1 cellular context compared by ENCODE assay signal in genomic region chr1:41240806-41241747, GRCh38.
TF ChIP-seq lines count a peak whose summit lies in the region.

No MANE protein-coding gene starts in this region.

TF ChIP-seq in HepG2, 621 proteins besides CTCF, POLR2A, EP300 and RAD21 (continued from another document and continues in another):
- TF ChIP-seq ZNF142 (CRISPR knock-in tag; IDR thresholded peaks at IDR 0.05): peak; percentile 47
- TF ChIP-seq ZNF296 (CRISPR knock-in tag; conservative IDR thresholded peaks at IDR 0.05): no peak
- no peak for TF ChIP-seq THYN1 (CRISPR knock-in tag; IDR thresholded peaks at IDR 0.05; ENCODE audit: borderline replicate concordance, low read depth)
- no peak for TF ChIP-seq ELF3 (CRISPR knock-in tag; IDR thresholded peaks at IDR 0.05)
- TF ChIP-seq FOXC1 (CRISPR knock-in tag; IDR thresholded peaks at IDR 0.05; ENCODE audit: borderline replicate concordance): peak; percentile 56
- TF ChIP-seq NCOA2 (CRISPR knock-in tag; IDR thresholded peaks at IDR 0.05): no peak
- peak; percentile 47; the same call in 1 of the 2 replicates for TF ChIP-seq ZBTB39 (CRISPR knock-in tag; IDR thresholded peaks at IDR 0.05)
- no peak for TF ChIP-seq ZBTB40 (IDR thresholded peaks at IDR 0.05)
- no peak for TF ChIP-seq ZBTB40 (CRISPR knock-in tag; IDR thresholded peaks at IDR 0.05)
- TF ChIP-seq WIZ (CRISPR knock-in tag; IDR thresholded peaks at IDR 0.05): no peak
- TF ChIP-seq NPAS2 (CRISPR knock-in tag; IDR thresholded peaks at IDR 0.05; ENCODE audit: borderline replicate concordance): no peak
- peak; percentile 72 for TF ChIP-seq AGO2 (optimal IDR thresholded peaks at IDR 0.05; ENCODE audit: low read depth, low read length)
- TF ChIP-seq ZNF609 (CRISPR knock-in tag; IDR thresholded peaks at IDR 0.05; ENCODE audit: borderline replicate concordance): 0 out of 2 replicates have a peak, but pooled peaks have one; percentile 38
- TF ChIP-seq ZNF616 (CRISPR knock-in tag; IDR thresholded peaks at IDR 0.05; ENCODE audit: low read depth): no peak
- TF ChIP-seq ZNF362 (CRISPR knock-in tag; IDR thresholded peaks at IDR 0.05; ENCODE audit: borderline replicate concordance): no peak
- TF ChIP-seq ARID3A (IDR thresholded peaks at IDR 0.05; ENCODE audit: low read depth, low read length): no peak
- TF ChIP-seq ZBTB33 (CRISPR knock-in tag; IDR thresholded peaks at IDR 0.05): no peak
- no peak for TF ChIP-seq ZNF530 (CRISPR knock-in tag; IDR thresholded peaks at IDR 0.05; ENCODE audit: low read depth)
- TF ChIP-seq ZNF33A (CRISPR knock-in tag; IDR thresholded peaks at IDR 0.05; ENCODE audit: borderline replicate concordance): no peak
- no peak for TF ChIP-seq ZNF24 (IDR thresholded peaks at IDR 0.05)
- TF ChIP-seq TEF (CRISPR knock-in tag; IDR thresholded peaks at IDR 0.05): no peak
- no peak; the same call in 1 of the 2 replicates for TF ChIP-seq ZNF788 (CRISPR knock-in tag; IDR thresholded peaks at IDR 0.05; ENCODE audit: borderline replicate concordance)
